In genomic region chr1:200336111-200336845, GRCh38 we compare ENCODE assay signal across 1 cellular context.
TF ChIP-seq lines count a peak whose summit lies in the region.

No MANE protein-coding gene starts in this region.

TF ChIP-seq in HepG2, 621 proteins besides CTCF, POLR2A, EP300 and RAD21 (continued from another document and continues in another):
- TF ChIP-seq PCBP2 (optimal IDR thresholded peaks at IDR 0.05; ENCODE audit: low read depth, low read length, poor library complexity, severe bottlenecking) (no peak), NFE2L2 (IDR thresholded peaks at IDR 0.05; ENCODE audit: low read length) (no peak), HNRNPL (IDR thresholded peaks at IDR 0.05; ENCODE audit: low read depth, low read length) (no peak), ERF (CRISPR knock-in tag; IDR thresholded peaks at IDR 0.05) (no peak), HCFC1 (IDR thresholded peaks at IDR 0.05; ENCODE audit: low read depth, low read length) (no peak), KLF6 (CRISPR knock-in tag; IDR thresholded peaks at IDR 0.05) (no peak), PCBP1 (IDR thresholded peaks at IDR 0.05; ENCODE audit: borderline replicate concordance, low read depth, low read length) (no peak), ZNF749 (CRISPR knock-in tag; IDR thresholded peaks at IDR 0.05; ENCODE audit: borderline replicate concordance) (no peak), KAT7 (CRISPR knock-in tag; IDR thresholded peaks at IDR 0.05; ENCODE audit: borderline replicate concordance) (no peak), ZNF766 (CRISPR knock-in tag; IDR thresholded peaks at IDR 0.05; ENCODE audit: borderline replicate concordance) (no peak), KDM5B (CRISPR knock-in tag; IDR thresholded peaks at IDR 0.05; ENCODE audit: borderline replicate concordance) (no peak), CAMTA2 (CRISPR knock-in tag; IDR thresholded peaks at IDR 0.05; ENCODE audit: borderline replicate concordance) (no peak), PAWR (CRISPR knock-in tag; IDR thresholded peaks at IDR 0.05; ENCODE audit: borderline replicate concordance) (no peak), ARNTL (CRISPR knock-in tag; IDR thresholded peaks at IDR 0.05) (no peak), IKZF4 (CRISPR knock-in tag; IDR thresholded peaks at IDR 0.05; ENCODE audit: borderline replicate concordance, low read depth, not compliant biosample characterization) (no peak), SIX4 (CRISPR knock-in tag; IDR thresholded peaks at IDR 0.05) (no peak), FOSL2 (CRISPR knock-in tag; IDR thresholded peaks at IDR 0.05) (no peak), GABPA (IDR thresholded peaks at IDR 0.05; ENCODE audit: low read depth, low read length) (no peak), GABPA (CRISPR knock-in tag; IDR thresholded peaks at IDR 0.05; ENCODE audit: low read depth) (peak; percentile 47; the same call in 1 of the 2 replicates), ZNF550 (CRISPR knock-in tag; IDR thresholded peaks at IDR 0.05; ENCODE audit: borderline replicate concordance) (no peak), NCOA2 (CRISPR knock-in tag; IDR thresholded peaks at IDR 0.05) (0 out of 2 replicates have a peak, but pooled peaks have one; percentile 43), BCL6 (CRISPR knock-in tag; IDR thresholded peaks at IDR 0.05) (no peak), CREB1 (IDR thresholded peaks at IDR 0.05) (no peak), CREB1 (CRISPR knock-in tag; IDR thresholded peaks at IDR 0.05) (peak; percentile 41; the same call in 1 of the 2 replicates), ZSCAN25 (CRISPR knock-in tag; IDR thresholded peaks at IDR 0.05) (no peak), ZNF609 (CRISPR knock-in tag; IDR thresholded peaks at IDR 0.05; ENCODE audit: borderline replicate concordance) (no peak), NFATC3 (CRISPR knock-in tag; IDR thresholded peaks at IDR 0.05) (no peak), ZNF512 (CRISPR knock-in tag; IDR thresholded peaks at IDR 0.05) (no peak), ZNF652 (CRISPR knock-in tag; IDR thresholded peaks at IDR 0.05; ENCODE audit: borderline replicate concordance, low read depth) (no peak), ARID5B (CRISPR knock-in tag; IDR thresholded peaks at IDR 0.05) (peak; percentile 66), THYN1 (CRISPR knock-in tag; IDR thresholded peaks at IDR 0.05; ENCODE audit: borderline replicate concordance, low read depth) (no peak), ZNF562 (CRISPR knock-in tag; IDR thresholded peaks at IDR 0.05; ENCODE audit: borderline replicate concordance) (no peak), ZBTB7A (CRISPR knock-in tag; IDR thresholded peaks at IDR 0.05) (no peak), CEBPB (IDR thresholded peaks at IDR 0.05; ENCODE audit: borderline replicate concordance, low read depth, low read length) (no peak), MXI1 (IDR thresholded peaks at IDR 0.05; ENCODE audit: borderline replicate concordance, low read depth, low read length) (no peak), ZFP36L1 (CRISPR knock-in tag; IDR thresholded peaks at IDR 0.05) (no peak), KLF16 (CRISPR knock-in tag; IDR thresholded peaks at IDR 0.05) (no peak)
- TF ChIP-seq, protein P1, sequence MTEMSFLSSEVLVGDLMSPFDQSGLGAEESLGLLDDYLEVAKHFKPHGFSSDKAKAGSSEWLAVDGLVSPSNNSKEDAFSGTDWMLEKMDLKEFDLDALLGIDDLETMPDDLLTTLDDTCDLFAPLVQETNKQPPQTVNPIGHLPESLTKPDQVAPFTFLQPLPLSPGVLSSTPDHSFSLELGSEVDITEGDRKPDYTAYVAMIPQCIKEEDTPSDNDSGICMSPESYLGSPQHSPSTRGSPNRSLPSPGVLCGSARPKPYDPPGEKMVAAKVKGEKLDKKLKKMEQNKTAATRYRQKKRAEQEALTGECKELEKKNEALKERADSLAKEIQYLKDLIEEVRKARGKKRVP (CRISPR knock-in tag; IDR thresholded peaks at IDR 0.05), result no peak; a peak in 1 of 4 replicates
- TF ChIP-seq, protein P2, sequence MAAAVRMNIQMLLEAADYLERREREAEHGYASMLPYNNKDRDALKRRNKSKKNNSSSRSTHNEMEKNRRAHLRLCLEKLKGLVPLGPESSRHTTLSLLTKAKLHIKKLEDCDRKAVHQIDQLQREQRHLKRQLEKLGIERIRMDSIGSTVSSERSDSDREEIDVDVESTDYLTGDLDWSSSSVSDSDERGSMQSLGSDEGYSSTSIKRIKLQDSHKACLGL (CRISPR knock-in tag; IDR thresholded peaks at IDR 0.05), result no peak
- TF ChIP-seq, protein P3, sequence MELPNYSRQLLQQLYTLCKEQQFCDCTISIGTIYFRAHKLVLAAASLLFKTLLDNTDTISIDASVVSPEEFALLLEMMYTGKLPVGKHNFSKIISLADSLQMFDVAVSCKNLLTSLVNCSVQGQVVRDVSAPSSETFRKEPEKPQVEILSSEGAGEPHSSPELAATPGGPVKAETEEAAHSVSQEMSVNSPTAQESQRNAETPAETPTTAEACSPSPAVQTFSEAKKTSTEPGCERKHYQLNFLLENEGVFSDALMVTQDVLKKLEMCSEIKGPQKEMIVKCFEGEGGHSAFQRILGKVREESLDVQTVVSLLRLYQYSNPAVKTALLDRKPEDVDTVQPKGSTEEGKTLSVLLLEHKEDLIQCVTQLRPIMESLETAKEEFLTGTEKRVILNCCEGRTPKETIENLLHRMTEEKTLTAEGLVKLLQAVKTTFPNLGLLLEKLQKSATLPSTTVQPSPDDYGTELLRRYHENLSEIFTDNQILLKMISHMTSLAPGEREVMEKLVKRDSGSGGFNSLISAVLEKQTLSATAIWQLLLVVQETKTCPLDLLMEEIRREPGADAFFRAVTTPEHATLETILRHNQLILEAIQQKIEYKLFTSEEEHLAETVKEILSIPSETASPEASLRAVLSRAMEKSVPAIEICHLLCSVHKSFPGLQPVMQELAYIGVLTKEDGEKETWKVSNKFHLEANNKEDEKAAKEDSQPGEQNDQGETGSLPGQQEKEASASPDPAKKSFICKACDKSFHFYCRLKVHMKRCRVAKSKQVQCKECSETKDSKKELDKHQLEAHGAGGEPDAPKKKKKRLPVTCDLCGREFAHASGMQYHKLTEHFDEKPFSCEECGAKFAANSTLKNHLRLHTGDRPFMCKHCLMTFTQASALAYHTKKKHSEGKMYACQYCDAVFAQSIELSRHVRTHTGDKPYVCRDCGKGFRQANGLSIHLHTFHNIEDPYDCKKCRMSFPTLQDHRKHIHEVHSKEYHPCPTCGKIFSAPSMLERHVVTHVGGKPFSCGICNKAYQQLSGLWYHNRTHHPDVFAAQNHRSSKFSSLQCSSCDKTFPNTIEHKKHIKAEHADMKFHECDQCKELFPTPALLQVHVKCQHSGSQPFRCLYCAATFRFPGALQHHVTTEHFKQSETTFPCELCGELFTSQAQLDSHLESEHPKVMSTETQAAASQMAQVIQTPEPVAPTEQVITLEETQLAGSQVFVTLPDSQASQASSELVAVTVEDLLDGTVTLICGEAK (IDR thresholded peaks at IDR 0.05), result no peak
- TF ChIP-seq, protein P3 (CRISPR knock-in tag; IDR thresholded peaks at IDR 0.05), result no peak
